ENCODE assay signal across 20 cellular contexts in genomic region chr17:74330446-74330845, GRCh38. TPM values are rescaled to one million over a fixed set of nuclear protein-coding genes. Genes with fewer than 3 reads are reported as not detected.
DNase-seq lines count a peak whose midpoint lies in the region; ATAC-seq and TF ChIP-seq lines count a peak whose summit lies in the region.
"Had no signal": no experiment of that assay in that cellular context is flagged by ENCODE, and none has a peak within 500 bp of the region (broad histone marks: within the 10 kb centered on the region; RNA-seq: fewer than 3 reads in every experiment).

No MANE protein-coding gene starts in this region.

- peaks cover 29% of the 10 kb centered on the region for H3K4me1 Mint-ChIP-seq in activated CD8-positive, alpha-beta T cell treated with anti-CD3 and anti-CD28 coated beads, Interleukin-2, amount 10 ng/mL, durations not matched to agents 7 days and 5 days (ENCODE audit: low read depth)

- TF ChIP-seq CTCF in PC-3 (conservative IDR thresholded peaks at IDR 0.05; ENCODE audit: low read depth, low read length): no peak

- no peak overlapping the region for H3K4me3 ChIP-seq in PC-3 (ENCODE audit: low read length)

- H3K36me3 Mint-ChIP-seq in activated CD8-positive, alpha-beta T cell treated with anti-CD3 and anti-CD28 coated beads, Interleukin-2, amount 10 ng/mL, durations not matched to agents 7 days and 5 days (ENCODE audit: low read depth): no peaks in the 10 kb centered on the region
- H3K36me3 Mint-ChIP-seq: CD4-positive, CD25-positive, alpha-beta regulatory T cell; IgD-negative memory B cell had no signal

- H3K4me3 Mint-ChIP-seq in activated CD8-positive, alpha-beta T cell treated with anti-CD3 and anti-CD28 coated beads, Interleukin-2, amount 10 ng/mL, durations not matched to agents 7 days and 5 days: no peak overlapping the region
- H3K4me3 Mint-ChIP-seq: CD4-positive, CD25-positive, alpha-beta regulatory T cell; H9; IgD-negative memory B cell had no signal

- H3K27me3 ChIP-seq in layer of hippocampus (ENCODE audit: control insufficient read depth, insufficient read depth, low read length): no peaks in the 10 kb centered on the region
- H3K27me3 ChIP-seq in PC-3 (ENCODE audit: low read length): peaks cover 29% of the 10 kb centered on the region; the same call in 1 of the 2 replicates

- H3K9me3 Mint-ChIP-seq in activated CD8-positive, alpha-beta T cell treated with anti-CD3 and anti-CD28 coated beads, Interleukin-2, amount 10 ng/mL, durations not matched to agents 7 days and 5 days (ENCODE audit: insufficient read depth): no peaks in the 10 kb centered on the region
- H3K9me3 Mint-ChIP-seq: CD4-positive, CD25-positive, alpha-beta regulatory T cell; H9; IgD-negative memory B cell had no signal

- H4K20me1 ChIP-seq in PC-3 (ENCODE audit: low read length): no peaks in the 10 kb centered on the region

- no peak overlapping the region for H3K27ac Mint-ChIP-seq in activated CD8-positive, alpha-beta T cell treated with anti-CD3 and anti-CD28 coated beads, Interleukin-2, amount 10 ng/mL, durations not matched to agents 7 days and 5 days
- H3K27ac Mint-ChIP-seq: IgD-negative memory B cell had no signal

- H3K79me2 ChIP-seq in PC-3 (ENCODE audit: low read length): no peaks in the 10 kb centered on the region

- H3K27ac ChIP-seq in caudate nucleus (ENCODE audit: low read depth, low read length) (peak overlapping the region; percentile 74), layer of hippocampus (ENCODE audit: low read depth, low read length) (peak overlapping the region; percentile 85), PC-3 (ENCODE audit: low read length) (no peak overlapping the region)

- H3K4me2 ChIP-seq in PC-3 (ENCODE audit: low read length): no peak overlapping the region

- 0 out of 2 replicates have a peak, but pooled peaks cover 4% of the 10 kb centered on the region for H3K9me3 ChIP-seq in PC-3 (ENCODE audit: low read length)

- H3K9me2 ChIP-seq in PC-3 (replicated peaks; ENCODE audit: low read length): no peaks in the 10 kb centered on the region

- CTCF ChIA-PET in activated CD8-positive, alpha-beta T cell treated with anti-CD3 and anti-CD28 coated beads, Interleukin-2, amount 10 ng/mL, durations not matched to agents 7 days and 5 days (lab: Charles Lee): no interaction called here
- CTCF ChIA-PET in PC-3 (lab: Charles Lee): no interaction called here

- H3K4me1 ChIP-seq in PC-3 (ENCODE audit: insufficient read depth, low read length): no peaks in the 10 kb centered on the region

- H3F3A ChIP-seq in PC-3 (ENCODE audit: low read length, unreplicated experiment): no peaks in the 10 kb centered on the region

- H3K27me3 Mint-ChIP-seq in activated CD8-positive, alpha-beta T cell treated with anti-CD3 and anti-CD28 coated beads, Interleukin-2, amount 10 ng/mL, durations not matched to agents 7 days and 5 days (ENCODE audit: low read depth): peaks cover 5% of the 10 kb centered on the region

- no TSS peak for BruUV-seq in PC-3 (replicated peaks; lab: Mats Ljungman, UMichigan)

- POLR2A ChIA-PET in activated CD8-positive, alpha-beta T cell treated with anti-CD3 and anti-CD28 coated beads, Interleukin-2, amount 10 ng/mL, durations not matched to agents 7 days and 5 days (lab: Charles Lee): no interaction called here
- POLR2A ChIA-PET in PC-3 (lab: Charles Lee; ENCODE audit: unreplicated experiment): no interaction called here

- ATAC-seq in sciatic nerve (peak; percentile 70), PC-3 (no peak)
- ATAC-seq in activated CD8-positive, alpha-beta T cell treated with anti-CD3 and anti-CD28 coated beads, Interleukin-2, amount 10 ng/mL, durations not matched to agents 7 days and 5 days: no peak

- H3K36me3 ChIP-seq in PC-3 (ENCODE audit: low read depth, low read length): no peaks in the 10 kb centered on the region

- H3K9ac ChIP-seq in PC-3 (ENCODE audit: low read length): no peak overlapping the region

- DNase-seq in C1 segment of cervical spinal cord (lab: John Stamatoyannopoulos, UW) (peak in 9 of 14 donors; percentile 10 to 74 (median 34)), caudate nucleus (lab: John Stamatoyannopoulos, UW) (peak in 44 of 61 donors; percentile 12 to 87 (median 41)), sciatic nerve (ENCODE audit: low spot score) (no peak), PC-3 (no peak), dermis blood vessel endothelial cell (no peak)
- DNase-seq in stimulated activated CD4-positive, alpha-beta T cell treated with anti-CD3 and anti-CD28 coated beads, Interleukin-12 subunit alpha, Interleukin-12 subunit beta, amount 100 ng/mL, for 4 hours: no peak
- DNase-seq in activated CD8-positive, alpha-beta T cell treated with anti-CD3 and anti-CD28 coated beads, Interleukin-2, amount 10 ng/mL, durations not matched to agents 7 days and 5 days: no peak
- DNase-seq: CD4-positive, CD25-positive, alpha-beta regulatory T cell; H9; NCI-H1105; NCI-H1694 treated with DMSO at 0.1 percent for 48 hours; NK-92 treated with Interleukin-12 subunit alpha and Interleukin-12 subunit beta, amount 100 ng/mL, for 24 hours; SHP77 treated with DMSO at 0.1 percent for 48 hours had no signal

- H2AFZ ChIP-seq in PC-3 (ENCODE audit: low read length): no peak overlapping the region

- intact Hi-C loops in sciatic nerve (cut with DNase I) (no loop called here), PC-3 (cut with micrococcal nuclease) (no loop called here)

RNA-seq across cellular contexts. Expression of gene KIF19, which starts 4.4 kb away (rescaled TPM):
- total RNA-seq in sciatic nerve: 55.2 TPM
- under 1 TPM; 0.37 TPM for total RNA-seq in activated CD8-positive, alpha-beta T cell treated with anti-CD3 and anti-CD28 coated beads, Interleukin-2, amount 10 ng/mL, durations not matched to agents 7 days and 5 days
- total RNA-seq in PC-3 (2014; rRNA removed): not detected in 2 replicates
- 6.4 and 16.3 TPM in 2 replicates for total RNA-seq in dermis blood vessel endothelial cell
- total RNA-seq: A673, HT1080, LHCN-M2, OCI-LY7, RPMI7951 had no signal

RNA-seq across cellular contexts. Expression of gene BTBD17, which starts 31.2 kb away (rescaled TPM):
- total RNA-seq in sciatic nerve (not detected), PC-3 (2014; rRNA removed) (not detected in 2 replicates), dermis blood vessel endothelial cell (0.17 TPM in 1 of 2 replicates, not detected in the other)
- total RNA-seq in activated CD8-positive, alpha-beta T cell treated with anti-CD3 and anti-CD28 coated beads, Interleukin-2, amount 10 ng/mL, durations not matched to agents 7 days and 5 days: not detected
- total RNA-seq: CD4-positive, CD25-positive, alpha-beta regulatory T cell; HT1080; LHCN-M2; OCI-LY7; RPMI7951 had no signal

RNA-seq across cellular contexts. Expression of gene GPR142, which starts 36.9 kb away (rescaled TPM):
- total RNA-seq in sciatic nerve: 1.1 TPM
- total RNA-seq in activated CD8-positive, alpha-beta T cell treated with anti-CD3 and anti-CD28 coated beads, Interleukin-2, amount 10 ng/mL, durations not matched to agents 7 days and 5 days: not detected
- total RNA-seq in PC-3 (2014; rRNA removed): not detected in 2 replicates
- 0.09 and 0.68 TPM in 2 replicates for total RNA-seq in dermis blood vessel endothelial cell
- total RNA-seq: CD4-positive, CD25-positive, alpha-beta regulatory T cell; HT1080; LHCN-M2; OCI-LY7; RPMI7951 had no signal

RNA-seq across cellular contexts. Expression of gene DNAI2, which starts 56.4 kb away (rescaled TPM):
- not detected for total RNA-seq in sciatic nerve
- total RNA-seq in activated CD8-positive, alpha-beta T cell treated with anti-CD3 and anti-CD28 coated beads, Interleukin-2, amount 10 ng/mL, durations not matched to agents 7 days and 5 days: under 1 TPM; 0.52 to 0.84 TPM
- not detected in 2 replicates for total RNA-seq in PC-3 (2014; rRNA removed)
- total RNA-seq in dermis blood vessel endothelial cell: not detected in 2 replicates
- total RNA-seq: A673, H9, HT1080, LHCN-M2, OCI-LY7, RPMI7951 had no signal

Comparison
In these comparisons a context has a peak if more than half of its experiments do, and no peak if none do; other contexts are left out.
1. DNase-seq: peak in C1 segment of cervical spinal cord (9 of 14) and caudate nucleus (44 of 61); none in sciatic nerve (single experiment), stimulated activated CD4-positive, alpha-beta T cell treated with anti-CD3 and anti-CD28 coated beads, Interleukin-12 subunit alpha, Interleukin-12 subunit beta, amount 100 ng/mL, for 4 hours (single experiment), activated CD8-positive, alpha-beta T cell treated with anti-CD3 and anti-CD28 coated beads, Interleukin-2, amount 10 ng/mL, durations not matched to agents 7 days and 5 days (single experiment), PC-3 (single experiment) and dermis blood vessel endothelial cell (single experiment).